18 cellular contexts compared by ENCODE assay signal in genomic region chr21:17550671-17551308, GRCh38.
"Had no signal": no experiment of that assay in that cellular context is flagged by ENCODE, and none has a peak within 500 bp of the region (broad histone marks: within the 10 kb centered on the region; RNA-seq: fewer than 3 reads in every experiment).

No MANE protein-coding gene starts in this region.

- H3K27ac ChIP-seq: breast epithelium, foreskin keratinocyte, heart right ventricle, left ventricle myocardium inferior, psoas muscle, sigmoid colon, testis had no signal

- H3K36me3 ChIP-seq: breast epithelium, heart right ventricle, left ventricle myocardium inferior, sigmoid colon had no signal

- DNase-seq: activated CD4-positive, alpha-beta T cell treated with anti-CD3 and anti-CD28 coated beads, Interleukin-2, amount 50 U/mL, for 1 hour; activated effector memory CD4-positive, alpha-beta T cell treated with anti-CD3 and anti-CD28 coated beads, Interleukin-2, amount 50 U/mL, for 16 hours; activated naive CD8-positive, alpha-beta T cell treated with anti-CD3 and anti-CD28 coated beads for 36 hours; activated T-cell treated with anti-CD3 and anti-CD28 coated beads, Interleukin-2, amount 50 U/mL, for 4 hours; anterior cingulate cortex; dermis blood vessel endothelial cell; foreskin keratinocyte; heart right ventricle; left ventricle myocardium inferior; mesendoderm; nephron progenitor cell; psoas muscle; sigmoid colon; stimulated activated CD4-positive, alpha-beta T cell treated with anti-CD3 and anti-CD28 coated beads, Interleukin-2, amount 100 ng/mL, for 48 hours; stimulated activated naive CD4-positive, alpha-beta T cell treated with Interleukin-2 at 50 U/mL for 16 hours; testis had no signal

- ATAC-seq: activated T-cell treated with anti-CD3 and anti-CD28 coated beads, Interleukin-2, amount 50 U/mL, for 4 hours; foreskin keratinocyte; heart right ventricle; psoas muscle had no signal

- FAIRE-seq: keratinocyte had no signal

- H3K4me1 ChIP-seq: breast epithelium, foreskin keratinocyte, psoas muscle, testis had no signal

- H3K9me3 ChIP-seq: breast epithelium, heart right ventricle, left ventricle myocardium inferior, psoas muscle, sigmoid colon, testis had no signal

- H3K4me3 ChIP-seq: breast epithelium, heart right ventricle, left ventricle myocardium inferior, psoas muscle, sigmoid colon, testis had no signal

- H3K27me3 ChIP-seq: breast epithelium, foreskin keratinocyte, heart right ventricle, sigmoid colon, testis had no signal
